21 cellular contexts compared by ENCODE assay signal in genomic region chr2:191759200-191759507, GRCh38.
DNase-seq lines count a peak whose midpoint lies in the region; ATAC-seq, FAIRE-seq and TF ChIP-seq lines count a peak whose summit lies in the region.
"Had no signal": no experiment of that assay in that cellular context is flagged by ENCODE, and none has a peak within 500 bp of the region (broad histone marks: within the 10 kb centered on the region; RNA-seq: fewer than 3 reads in every experiment).

No MANE protein-coding gene starts in this region.

- H3K4me3 ChIP-seq in astrocyte (ENCODE audit: insufficient read depth, low read depth, low read length) (no peak overlapping the region), mesenchymal stem cell (ENCODE audit: insufficient read depth in 1 of 2, low read depth in 1 of 2, low read length in 2 of 2) (no peak overlapping the region)
- H3K4me3 ChIP-seq: BLaER1 treated with 17β-estradiol and CSF1 and Interleukin-3, amounts not matched to agents 10 nM and 100 nM; pancreas; tibial artery had no signal

- H3K27me3 ChIP-seq in astrocyte (ENCODE audit: insufficient read depth, low read length) (no peaks in the 10 kb centered on the region), mesenchymal stem cell (ENCODE audit: control insufficient read depth in 1 of 2, insufficient read depth in 1 of 2, low read length in 2 of 2) (no peaks in the 10 kb centered on the region)
- H3K27me3 ChIP-seq: BLaER1 treated with 17β-estradiol and CSF1 and Interleukin-3, amounts not matched to agents 10 nM and 100 nM; brain microvascular endothelial cell; pancreas; tibial artery had no signal

- H3K4me1 ChIP-seq in astrocyte (ENCODE audit: insufficient read depth, low read length) = no peaks in the 10 kb centered on the region
- peaks cover 3% of the 10 kb centered on the region for H3K4me1 ChIP-seq in mesenchymal stem cell (ENCODE audit: control insufficient read depth, insufficient read depth, low read depth, low read length)
- H3K4me1 ChIP-seq: pancreas, tibial artery had no signal

- H3K23ac ChIP-seq in mesenchymal stem cell (ENCODE audit: low read length in 2 of 2) = no peak overlapping the region

- peak; percentile 15 for TF ChIP-seq CTCF in activated CD8-positive, alpha-beta T cell treated with anti-CD3 and anti-CD28 coated beads for 36 hours (IDR thresholded peaks at IDR 0.05)
- no peak for TF ChIP-seq CTCF in astrocyte (IDR thresholded peaks at IDR 0.05; ENCODE audit: insufficient read depth, low read depth, low read length)

- H3K14ac ChIP-seq in mesenchymal stem cell (ENCODE audit: low read length in 2 of 2) = no peak overlapping the region

- no peak overlapping the region for H4K91ac ChIP-seq in mesenchymal stem cell (ENCODE audit: low read length)

- H4K20me1 ChIP-seq in astrocyte (ENCODE audit: insufficient read depth, low read length) = no peaks in the 10 kb centered on the region
- H4K20me1 ChIP-seq: BLaER1 treated with 17β-estradiol and CSF1 and Interleukin-3, amounts not matched to agents 10 nM and 100 nM had no signal

- H3K9me3 Mint-ChIP-seq in activated CD8-positive, alpha-beta T cell treated with anti-CD3 and anti-CD28 coated beads for 36 hours = no peaks in the 10 kb centered on the region
- H3K9me3 Mint-ChIP-seq in activated CD8-positive, alpha-beta T cell treated with anti-CD3 and anti-CD28 coated beads, Interleukin-2, amount 10 ng/mL, durations not matched to agents 7 days and 5 days (ENCODE audit: insufficient read depth) = no peaks in the 10 kb centered on the region
- H3K9me3 Mint-ChIP-seq in astrocyte (ENCODE audit: unreplicated experiment) = peaks cover 1% of the 10 kb centered on the region
- H3K9me3 Mint-ChIP-seq: activated naive CD8-positive, alpha-beta T cell treated with anti-CD3 and anti-CD28 coated beads, Interleukin-2, amount 50 U/mL, for 24 hours; activated T-helper 2 cell treated with anti-CD3 and anti-CD28 coated beads, Interferon-gamma antibody, Interleukin-2, Interleukin-4, amounts not matched to agents 10 μg/mL and 5 μg/mL and 100 μg/mL, durations not matched to agents 14 hours and 24 hours and 36 hours; stimulated activated memory B cell treated with anti-CD40 and anti-IgM and Interleukin-4, amounts not matched to agents 10 μg/mL and 1 μg/mL and 100 μg/mL, for 72 hours had no signal

- no peak overlapping the region for H2BK120ac ChIP-seq in mesenchymal stem cell (ENCODE audit: low read depth, low read length)

- H3K18ac ChIP-seq in mesenchymal stem cell (ENCODE audit: low read depth in 1 of 2, low read length in 2 of 2) = no peak overlapping the region

- no peak overlapping the region for H3K4me2 ChIP-seq in astrocyte (ENCODE audit: low read length)
- no peak overlapping the region for H3K4me2 ChIP-seq in mesenchymal stem cell (ENCODE audit: low read length, poor library complexity, severe bottlenecking)
- H3K4me2 ChIP-seq: SK-N-SH had no signal

- no peaks in the 10 kb centered on the region for H3K79me2 ChIP-seq in astrocyte (ENCODE audit: insufficient read depth, low read length)

- no peak overlapping the region for H2BK15ac ChIP-seq in mesenchymal stem cell (ENCODE audit: low read depth, poor library complexity, severe bottlenecking)

- intact Hi-C loops in activated CD8-positive, alpha-beta T cell treated with anti-CD3 and anti-CD28 coated beads for 36 hours (cut with micrococcal nuclease) = no loop called here

- no peak overlapping the region for H2BK5ac ChIP-seq in mesenchymal stem cell (ENCODE audit: low read depth, low read length, poor library complexity, severe bottlenecking)

- FAIRE-seq in astrocyte (lab: Jason Lieb, UNC) = no peak
- FAIRE-seq: frontal cortex, pancreas had no signal

- no peak overlapping the region for H2AK5ac ChIP-seq in mesenchymal stem cell (ENCODE audit: low read length, severe bottlenecking)

- POLR2A ChIA-PET in activated CD8-positive, alpha-beta T cell treated with anti-CD3 and anti-CD28 coated beads for 36 hours (lab: Charles Lee) = interaction anchor here (1.7 kb wide), 1 partner anchor 62 kb away, joined by 4 read pairs; no protein-coding TSS in a partner anchor
- POLR2A ChIA-PET in activated CD8-positive, alpha-beta T cell treated with anti-CD3 and anti-CD28 coated beads, Interleukin-2, amount 10 ng/mL, durations not matched to agents 7 days and 5 days (lab: Charles Lee) = no interaction called here

- ATAC-seq in activated CD8-positive, alpha-beta T cell treated with anti-CD3 and anti-CD28 coated beads for 36 hours = no peak
- ATAC-seq in activated CD8-positive, alpha-beta T cell treated with anti-CD3 and anti-CD28 coated beads, Interleukin-2, amount 10 ng/mL, durations not matched to agents 7 days and 5 days = no peak
- ATAC-seq in HG03175 (IDR thresholded peaks at IDR 0.05; ENCODE audit: unreplicated experiment) = peak; percentile 12

- H3K4me1 Mint-ChIP-seq in activated CD8-positive, alpha-beta T cell treated with anti-CD3 and anti-CD28 coated beads for 36 hours (ENCODE audit: low read depth) = peaks cover 5% of the 10 kb centered on the region
- peaks cover 4% of the 10 kb centered on the region for H3K4me1 Mint-ChIP-seq in activated CD8-positive, alpha-beta T cell treated with anti-CD3 and anti-CD28 coated beads, Interleukin-2, amount 10 ng/mL, durations not matched to agents 7 days and 5 days (ENCODE audit: low read depth)
- no peaks in the 10 kb centered on the region for H3K4me1 Mint-ChIP-seq in astrocyte (ENCODE audit: low read depth, unreplicated experiment)

- H4K8ac ChIP-seq in mesenchymal stem cell (ENCODE audit: low read length) = no peak overlapping the region

- peak overlapping the region; percentile 31 for H2AFZ ChIP-seq in astrocyte (ENCODE audit: low read depth, low read length)
- no peak overlapping the region for H2AFZ ChIP-seq in mesenchymal stem cell (ENCODE audit: low read depth, low read length)

- no peak overlapping the region for H2BK12ac ChIP-seq in mesenchymal stem cell (ENCODE audit: low read length in 2 of 2)

- no peaks in the 10 kb centered on the region for H3K79me1 ChIP-seq in mesenchymal stem cell (replicated peaks; ENCODE audit: low read length, poor library complexity, severe bottlenecking)

- CTCF ChIA-PET in activated CD8-positive, alpha-beta T cell treated with anti-CD3 and anti-CD28 coated beads for 36 hours (lab: Charles Lee) = interaction anchor here (0.7 to 2.4 kb wide), 17 partner anchors 10 to 403 kb away, joined by 3 to 13 read pairs (median 3); no protein-coding TSS in a partner anchor
- CTCF ChIA-PET in activated CD8-positive, alpha-beta T cell treated with anti-CD3 and anti-CD28 coated beads, Interleukin-2, amount 10 ng/mL, durations not matched to agents 7 days and 5 days (lab: Charles Lee) = interaction anchor here (1.1 to 3.7 kb wide), 10 partner anchors 10 to 404 kb away, joined by 4 to 20 read pairs (median 6); no protein-coding TSS in a partner anchor

- H3K4me3 Mint-ChIP-seq in activated CD8-positive, alpha-beta T cell treated with anti-CD3 and anti-CD28 coated beads for 36 hours = no peak overlapping the region
- H3K4me3 Mint-ChIP-seq in activated CD8-positive, alpha-beta T cell treated with anti-CD3 and anti-CD28 coated beads, Interleukin-2, amount 10 ng/mL, durations not matched to agents 7 days and 5 days = no peak overlapping the region
- H3K4me3 Mint-ChIP-seq in astrocyte (ENCODE audit: unreplicated experiment) = no peak overlapping the region
- H3K4me3 Mint-ChIP-seq: activated CD8-positive, alpha-beta memory T cell treated with anti-CD3 and anti-CD28 coated beads, Interleukin-2, amount 10 ng/mL, durations not matched to agents 7 days and 5 days; activated naive CD8-positive, alpha-beta T cell treated with anti-CD3 and anti-CD28 coated beads, Interleukin-2, amount 50 U/mL, for 24 hours; naive thymus-derived CD4-positive, alpha-beta T cell had no signal

- no peak for DNase-seq in activated CD8-positive, alpha-beta T cell treated with anti-CD3 and anti-CD28 coated beads for 36 hours
- no peak for DNase-seq in activated CD8-positive, alpha-beta T cell treated with anti-CD3 and anti-CD28 coated beads, Interleukin-2, amount 10 ng/mL, durations not matched to agents 7 days and 5 days
- DNase-seq in astrocyte (ENCODE audit: low read depth) (no peak), mesenchymal stem cell (no peak), T1000 (lab: John Stamatoyannopoulos, UW) (no peak)
- no peak for DNase-seq in effector CD4-positive, alpha-beta T cell
- DNase-seq in activated naive CD4-positive, alpha-beta T cell treated with Interleukin-2 at 50 U/mL for 16 hours = no peak
- DNase-seq: cortex of kidney, GF-D8 had no signal

- no peak overlapping the region for H3K4ac ChIP-seq in mesenchymal stem cell (ENCODE audit: low read depth in 1 of 2, low read length in 2 of 2)

- H3K27me3 Mint-ChIP-seq in activated CD8-positive, alpha-beta T cell treated with anti-CD3 and anti-CD28 coated beads for 36 hours = peaks cover 11% of the 10 kb centered on the region
- peaks cover 16% of the 10 kb centered on the region for H3K27me3 Mint-ChIP-seq in activated CD8-positive, alpha-beta T cell treated with anti-CD3 and anti-CD28 coated beads, Interleukin-2, amount 10 ng/mL, durations not matched to agents 7 days and 5 days (ENCODE audit: low read depth)
- no peaks in the 10 kb centered on the region for H3K27me3 Mint-ChIP-seq in astrocyte (ENCODE audit: low read depth, unreplicated experiment)

- H3K9me3 ChIP-seq in astrocyte (ENCODE audit: insufficient read depth, low read depth, low read length) (no peaks in the 10 kb centered on the region), mesenchymal stem cell (ENCODE audit: control insufficient read depth, low read length) (no peaks in the 10 kb centered on the region)
- H3K9me3 ChIP-seq: BLaER1 treated with 17β-estradiol and CSF1 and Interleukin-3, amounts not matched to agents 10 nM and 100 nM; pancreas; SK-N-SH; tibial artery had no signal

- no peak overlapping the region for H3K27ac Mint-ChIP-seq in activated CD8-positive, alpha-beta T cell treated with anti-CD3 and anti-CD28 coated beads for 36 hours
- no peak overlapping the region for H3K27ac Mint-ChIP-seq in activated CD8-positive, alpha-beta T cell treated with anti-CD3 and anti-CD28 coated beads, Interleukin-2, amount 10 ng/mL, durations not matched to agents 7 days and 5 days
- no peak overlapping the region for H3K27ac Mint-ChIP-seq in astrocyte (ENCODE audit: unreplicated experiment)
- H3K27ac Mint-ChIP-seq: activated CD8-positive, alpha-beta memory T cell treated with anti-CD3 and anti-CD28 coated beads, Interleukin-2, amount 10 ng/mL, durations not matched to agents 7 days and 5 days; activated naive CD8-positive, alpha-beta T cell treated with anti-CD3 and anti-CD28 coated beads, Interleukin-2, amount 50 U/mL, for 24 hours; activated T-helper 2 cell treated with anti-CD3 and anti-CD28 coated beads, Interferon-gamma antibody, Interleukin-2, Interleukin-4, amounts not matched to agents 10 μg/mL and 5 μg/mL and 100 μg/mL, durations not matched to agents 14 hours and 24 hours and 36 hours; naive thymus-derived CD4-positive, alpha-beta T cell; stimulated activated memory B cell treated with anti-CD40 and anti-IgM and Interleukin-4, amounts not matched to agents 10 μg/mL and 1 μg/mL and 100 μg/mL, for 72 hours had no signal

- H3K9ac ChIP-seq in astrocyte (ENCODE audit: low read length) = no peak overlapping the region
- no peak overlapping the region for H3K9ac ChIP-seq in mesenchymal stem cell (ENCODE audit: low read length)
- H3K9ac ChIP-seq: BLaER1 treated with 17β-estradiol and CSF1 and Interleukin-3, amounts not matched to agents 10 nM and 100 nM; SK-N-SH had no signal

- H3K36me3 ChIP-seq in astrocyte (ENCODE audit: insufficient read depth, low read length) (no peaks in the 10 kb centered on the region), mesenchymal stem cell (ENCODE audit: control insufficient read depth in 1 of 2, insufficient read depth in 2 of 2, low read depth in 1 of 2, low read length in 2 of 2) (no peaks in the 10 kb centered on the region)
- H3K36me3 ChIP-seq: BLaER1 treated with 17β-estradiol and CSF1 and Interleukin-3, amounts not matched to agents 10 nM and 100 nM; brain microvascular endothelial cell; pancreas; tibial artery had no signal

- H3K36me3 Mint-ChIP-seq in activated CD8-positive, alpha-beta T cell treated with anti-CD3 and anti-CD28 coated beads for 36 hours (ENCODE audit: low read depth) = no peaks in the 10 kb centered on the region
- no peaks in the 10 kb centered on the region for H3K36me3 Mint-ChIP-seq in activated CD8-positive, alpha-beta T cell treated with anti-CD3 and anti-CD28 coated beads, Interleukin-2, amount 10 ng/mL, durations not matched to agents 7 days and 5 days (ENCODE audit: low read depth)
- no peaks in the 10 kb centered on the region for H3K36me3 Mint-ChIP-seq in astrocyte (ENCODE audit: low read depth, unreplicated experiment)
- H3K36me3 Mint-ChIP-seq: activated CD8-positive, alpha-beta memory T cell treated with anti-CD3 and anti-CD28 coated beads, Interleukin-2, amount 10 ng/mL, durations not matched to agents 7 days and 5 days; naive thymus-derived CD4-positive, alpha-beta T cell; stimulated activated memory B cell treated with anti-CD40 and anti-IgM and Interleukin-4, amounts not matched to agents 10 μg/mL and 1 μg/mL and 100 μg/mL, for 72 hours had no signal

- H3K27ac ChIP-seq in astrocyte (ENCODE audit: low read depth, low read length) = no peak overlapping the region
- no peak overlapping the region for H3K27ac ChIP-seq in mesenchymal stem cell (ENCODE audit: low read length, poor library complexity, severe bottlenecking)
- H3K27ac ChIP-seq: BLaER1 treated with 17β-estradiol and CSF1 and Interleukin-3, amounts not matched to agents 10 nM and 100 nM; brain microvascular endothelial cell; pancreas; tibial artery had no signal
